ENCODE assay signal across 21 cellular contexts in the genomic region with DNA sequence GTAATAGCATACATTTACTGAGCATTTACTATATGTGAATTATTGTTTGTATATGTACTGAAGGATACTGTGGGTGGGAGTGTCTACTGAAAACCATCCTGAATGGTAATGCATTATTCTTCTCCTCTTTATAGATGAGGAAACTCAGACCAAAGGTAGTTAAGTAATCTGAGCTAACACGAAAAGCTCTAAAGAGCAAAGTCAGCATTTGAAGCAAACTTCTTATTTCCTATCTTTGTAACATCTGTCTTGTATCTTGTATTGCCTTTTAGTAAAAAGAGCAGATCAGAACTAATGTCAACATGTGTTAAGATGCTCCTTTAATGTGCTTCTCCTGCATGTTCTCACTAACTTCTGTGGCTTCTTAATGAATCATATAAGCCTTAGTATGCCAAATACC.
DNase-seq lines count a peak whose midpoint lies in the region; ATAC-seq, FAIRE-seq and TF ChIP-seq lines count a peak whose summit lies in the region.
"Had no signal": no experiment of that assay in that cellular context is flagged by ENCODE, and none has a peak within 500 bp of the region (broad histone marks: within the 10 kb centered on the region; RNA-seq: fewer than 3 reads in every experiment).

No MANE protein-coding gene starts in this region.

- POLR2A ChIA-PET in A549 (lab: Yijun Ruan, JAX), result no interaction called here

- TF ChIP-seq POLR2A in A549 (IDR thresholded peaks at IDR 0.05; ENCODE audit: low read length), result no peak

- no peaks in the 10 kb centered on the region for H4K20me1 ChIP-seq in GM23338 (replicated peaks; ENCODE audit: insufficient read depth)
- no peaks in the 10 kb centered on the region for H4K20me1 ChIP-seq in smooth muscle cell (ENCODE audit: low read depth)
- H4K20me1 ChIP-seq: BLaER1 treated with 17β-estradiol and CSF1 and Interleukin-3, amounts not matched to agents 10 nM and 100 nM had no signal

- TF ChIP-seq CTCF in A549 (IDR thresholded peaks at IDR 0.05) (no peak), GM23338 (conservative IDR thresholded peaks at IDR 0.05; ENCODE audit: low read depth in 2 of 2) (no peak), smooth muscle cell (IDR thresholded peaks at IDR 0.05; ENCODE audit: borderline replicate concordance, insufficient read depth, poor library complexity, severe bottlenecking) (no peak), right atrium auricular region (IDR thresholded peaks at IDR 0.05) (no peak)

- H3K4me1 Mint-ChIP-seq in GM23338, result no peaks in the 10 kb centered on the region
- H3K4me1 Mint-ChIP-seq: B cell had no signal

- no peaks in the 10 kb centered on the region for H3K27me3 ChIP-seq in GM23338 (ENCODE audit: insufficient read depth)
- H3K27me3 ChIP-seq in smooth muscle cell (ENCODE audit: low read depth), result no peaks in the 10 kb centered on the region
- no peaks in the 10 kb centered on the region for H3K27me3 ChIP-seq in right atrium auricular region
- H3K27me3 ChIP-seq: BLaER1 treated with 17β-estradiol and CSF1 and Interleukin-3, amounts not matched to agents 10 nM and 100 nM had no signal

- no peaks in the 10 kb centered on the region for H3K9me2 ChIP-seq in GM23338 (ENCODE audit: insufficient read depth)

- DNase-seq in A549 (ENCODE audit: low read depth in 1 of 2, low spot score in 1 of 2) (no peak), GM23338 (ENCODE audit: low spot score) (no peak), smooth muscle cell (lab: John Stamatoyannopoulos, UW; ENCODE audit: unreplicated experiment) (no peak), right atrium auricular region (ENCODE audit: low spot score) (no peak)
- DNase-seq: 8988T; AML-193; Caco-2; Calu3; CD4-positive, alpha-beta T cell; CD8-positive, alpha-beta T cell; DMS79 treated with DMSO at 0.1 percent for 48 hours; GF-D8 had no signal

- H3K4me3 Mint-ChIP-seq in GM23338, result no peak overlapping the region
- H3K4me3 Mint-ChIP-seq: B cell; CD4-positive, alpha-beta T cell; CD8-positive, alpha-beta T cell had no signal

- no peak for TF ChIP-seq EP300 in A549 (IDR thresholded peaks at IDR 0.05)

- H3K27ac ChIP-seq in A549, result no peak overlapping the region
- H3K27ac ChIP-seq in GM23338 (ENCODE audit: low read depth), result no peak overlapping the region
- peak overlapping the region; percentile 84 for H3K27ac ChIP-seq in smooth muscle cell (ENCODE audit: low read depth)
- no peak overlapping the region for H3K27ac ChIP-seq in right atrium auricular region
- H3K27ac ChIP-seq: BLaER1 treated with 17β-estradiol and CSF1 and Interleukin-3, amounts not matched to agents 10 nM and 100 nM; C4-2B had no signal

- H3K4me2 ChIP-seq in A549, result no peak overlapping the region
- H3K4me2 ChIP-seq in GM23338, result no peak overlapping the region
- peak overlapping the region; percentile 58 for H3K4me2 ChIP-seq in smooth muscle cell
- H3K4me2 ChIP-seq: BLaER1 treated with 17β-estradiol and CSF1 and Interleukin-3, amounts not matched to agents 10 nM and 100 nM had no signal

- WGBS in A549 (ENCODE audit: missing lambda C conversion rate), result 0% methylated on average over 1 of the region's 1 CpG
- 79% methylated on average over 1 of the region's 1 CpG for WGBS in smooth muscle cell (ENCODE audit: low lambda C conversion rate)

- H3K4me3 ChIP-seq in A549, result no peak overlapping the region
- H3K4me3 ChIP-seq in GM23338, result no peak overlapping the region
- no peak overlapping the region for H3K4me3 ChIP-seq in smooth muscle cell
- H3K4me3 ChIP-seq in right atrium auricular region, result no peak overlapping the region
- H3K4me3 ChIP-seq: BLaER1 treated with 17β-estradiol and CSF1 and Interleukin-3, amounts not matched to agents 10 nM and 100 nM had no signal

- H3K9ac ChIP-seq in smooth muscle cell (ENCODE audit: low read depth), result no peak overlapping the region
- H3K9ac ChIP-seq: BLaER1 treated with 17β-estradiol and CSF1 and Interleukin-3, amounts not matched to agents 10 nM and 100 nM had no signal

- no peaks in the 10 kb centered on the region for H3K9me3 ChIP-seq in A549
- no peaks in the 10 kb centered on the region for H3K9me3 ChIP-seq in smooth muscle cell (replicated peaks; ENCODE audit: low read depth)
- H3K9me3 ChIP-seq in right atrium auricular region, result no peaks in the 10 kb centered on the region
- H3K9me3 ChIP-seq: BLaER1 treated with 17β-estradiol and CSF1 and Interleukin-3, amounts not matched to agents 10 nM and 100 nM; Caco-2 had no signal

- TF ChIP-seq RAD21 in A549 (conservative IDR thresholded peaks at IDR 0.05 in 1 of 2, IDR thresholded peaks at IDR 0.05 in 1 of 2), result no peak

- no peak for FAIRE-seq in A549 (lab: Jason Lieb, UNC)
- FAIRE-seq: A204.1, D721Med, G401.6, GM12891, GM19239 had no signal

- H3K36me3 ChIP-seq in GM23338 (ENCODE audit: insufficient read depth), result no peaks in the 10 kb centered on the region
- H3K36me3 ChIP-seq in smooth muscle cell (ENCODE audit: low read depth), result no peaks in the 10 kb centered on the region
- no peaks in the 10 kb centered on the region for H3K36me3 ChIP-seq in right atrium auricular region
- H3K36me3 ChIP-seq: BLaER1 treated with 17β-estradiol and CSF1 and Interleukin-3, amounts not matched to agents 10 nM and 100 nM had no signal

- H2AFZ ChIP-seq in GM23338 (no peak overlapping the region), smooth muscle cell (ENCODE audit: low read depth) (no peak overlapping the region)

- H3K36me3 Mint-ChIP-seq in GM23338 (ENCODE audit: low read depth), result no peaks in the 10 kb centered on the region
- H3K36me3 Mint-ChIP-seq: CD8-positive, alpha-beta T cell had no signal

- H3K4me1 ChIP-seq in A549 (no peaks in the 10 kb centered on the region), GM23338 (ENCODE audit: insufficient read depth) (no peaks in the 10 kb centered on the region), smooth muscle cell (ENCODE audit: low read depth) (peaks cover 12% of the 10 kb centered on the region), right atrium auricular region (no peaks in the 10 kb centered on the region)
- H3K4me1 ChIP-seq: Caco-2 had no signal

- no peaks in the 10 kb centered on the region for H3K9me3 Mint-ChIP-seq in GM23338

- CTCF ChIA-PET in A549 (lab: Yijun Ruan, JAX), result no interaction called here

- no peaks in the 10 kb centered on the region for H3K79me2 ChIP-seq in GM23338 (replicated peaks; ENCODE audit: insufficient read depth)
- H3K79me2 ChIP-seq in smooth muscle cell (ENCODE audit: low read depth), result no peaks in the 10 kb centered on the region

- H3F3A ChIP-seq in GM23338 (replicated peaks; ENCODE audit: low read depth), result no peaks in the 10 kb centered on the region
- H3F3A ChIP-seq in smooth muscle cell (ENCODE audit: low read depth), result no peaks in the 10 kb centered on the region

- ATAC-seq in A549 (no peak), GM23338 (no peak), HG03175 (IDR thresholded peaks at IDR 0.05; ENCODE audit: unreplicated experiment) (no peak)
- ATAC-seq: CD8-positive, alpha-beta T cell had no signal

- peaks cover 1% of the 10 kb centered on the region for H3K27me3 Mint-ChIP-seq in GM23338 (ENCODE audit: insufficient read depth, low read depth, poor library complexity)
- H3K27me3 Mint-ChIP-seq: B cell; CD4-positive, alpha-beta T cell had no signal

- H3K27ac Mint-ChIP-seq in GM23338, result peak overlapping the region; percentile 47; the same call in 1 of the 2 replicates
- H3K27ac Mint-ChIP-seq: B cell; CD4-positive, alpha-beta T cell; CD8-positive, alpha-beta T cell had no signal

TF ChIP-seq in A549, 52 proteins besides CTCF, POLR2A, EP300 and RAD21:
- TF ChIP-seq BHLHE40 (IDR thresholded peaks at IDR 0.05; ENCODE audit: low read depth, low read length), result no peak
- TF ChIP-seq MAFK (IDR thresholded peaks at IDR 0.05; ENCODE audit: partially characterized antibody), result peak; percentile 37
- no peak for TF ChIP-seq RARB (CRISPR knock-in tag; IDR thresholded peaks at IDR 0.05)
- TF ChIP-seq, protein P1, sequence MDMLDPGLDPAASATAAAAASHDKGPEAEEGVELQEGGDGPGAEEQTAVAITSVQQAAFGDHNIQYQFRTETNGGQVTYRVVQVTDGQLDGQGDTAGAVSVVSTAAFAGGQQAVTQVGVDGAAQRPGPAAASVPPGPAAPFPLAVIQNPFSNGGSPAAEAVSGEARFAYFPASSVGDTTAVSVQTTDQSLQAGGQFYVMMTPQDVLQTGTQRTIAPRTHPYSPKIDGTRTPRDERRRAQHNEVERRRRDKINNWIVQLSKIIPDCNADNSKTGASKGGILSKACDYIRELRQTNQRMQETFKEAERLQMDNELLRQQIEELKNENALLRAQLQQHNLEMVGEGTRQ (IDR thresholded peaks at IDR 0.05), result no peak

TF ChIP-seq in GM23338, 12 proteins besides CTCF, POLR2A, EP300 and RAD21 (continues in another document):
- no peak for TF ChIP-seq EZH2 (IDR thresholded peaks at IDR 0.05; ENCODE audit: low read depth, unreplicated experiment)
- no peak for TF ChIP-seq ZNF331 (CRISPR knock-in tag; IDR thresholded peaks at IDR 0.05; ENCODE audit: low read depth)
- TF ChIP-seq CREB1 (CRISPR knock-in tag; IDR thresholded peaks at IDR 0.05; ENCODE audit: low read depth), result no peak
